In genomic region chr14:99753225-99754140, GRCh38 we compare ENCODE assay signal across 14 cellular contexts. TPM values are rescaled to one million over a fixed set of nuclear protein-coding genes. Genes with fewer than 3 reads are reported as not detected.
DNase-seq lines count a peak whose midpoint lies in the region; ATAC-seq and TF ChIP-seq lines count a peak whose summit lies in the region.
"Had no signal": no experiment of that assay in that cellular context is flagged by ENCODE, and none has a peak within 500 bp of the region (broad histone marks: within the 10 kb centered on the region; RNA-seq: fewer than 3 reads in every experiment).

No MANE protein-coding gene starts in this region.

- TF ChIP-seq CTCF in AG04449 (IDR thresholded peaks at IDR 0.05; ENCODE audit: insufficient read depth, low read length, missing control alignments): peak; percentile 15
- peak; percentile 38; the same call in 1 of the 3 replicates for TF ChIP-seq CTCF in H9 (conservative IDR thresholded peaks at IDR 0.05)

- no peak overlapping the region for H2BK12ac ChIP-seq in H9 (ENCODE audit: insufficient read length, low read depth, low read length)

- H3K23ac ChIP-seq in H9 (ENCODE audit: insufficient read length, low read depth, low read length): no peak overlapping the region

- no peaks in the 10 kb centered on the region for H3K23me2 ChIP-seq in H9 (ENCODE audit: insufficient read length, low read depth, low read length, poor library complexity, severe bottlenecking)

- no peak overlapping the region for H3K4ac ChIP-seq in H9 (ENCODE audit: low read depth, low read length)

- H3K4me2 ChIP-seq in H9 (ENCODE audit: insufficient read depth, insufficient read length, low read length): no peak overlapping the region

- CTCF ChIA-PET in AG04449 (lab: Yijun Ruan, JAX): interaction anchor here (1.2 to 1.9 kb wide), 4 partner anchors 14 to 130 kb away, joined by 4 to 6 read pairs (median 6); partner anchors contain the start of gene EML1

- no peak overlapping the region for H3K9ac ChIP-seq in H9 (ENCODE audit: extremely low read depth, insufficient read length, low read length)
- H3K9ac ChIP-seq in muscle layer of colon (ENCODE audit: low read length): peak overlapping the region; percentile 36

- H2BK5ac ChIP-seq in H9 (ENCODE audit: insufficient read length, low read length): no peak overlapping the region

- no peaks in the 10 kb centered on the region for H3K79me1 ChIP-seq in H9 (ENCODE audit: insufficient read depth, low read depth, low read length, poor library complexity, severe bottlenecking)

- DNase-seq in AG04449 (ENCODE audit: low read depth, low spot score): no peak
- no peak for DNase-seq in H9
- peak; percentile 41 for DNase-seq in dermis blood vessel endothelial cell
- no peak for DNase-seq in stimulated activated naive CD4-positive, alpha-beta T cell (lab: John Stamatoyannopoulos, UW)
- DNase-seq in HT-29 (ENCODE audit: low spot score): no peak
- DNase-seq: activated CD4-positive, CD25-positive, alpha-beta regulatory T cell treated with anti-CD3 and anti-CD28 coated beads, Interleukin-2, amount 50 U/mL, for 72 hours; activated naive CD4-positive, alpha-beta T cell treated with anti-CD3 and anti-CD28 coated beads for 36 hours; COR-L47; effector memory CD4-positive, alpha-beta T cell; NCI-H1930; SIG-M5 had no signal

- no peak overlapping the region for H3T11ph ChIP-seq in H9 (ENCODE audit: low read length)

- H2BK15ac ChIP-seq in H9 (ENCODE audit: low read depth, low read length): no peak overlapping the region

- no peaks in the 10 kb centered on the region for H3K9me3 ChIP-seq in H9 (ENCODE audit: control insufficient read depth, low read depth, low read length)
- H3K9me3 ChIP-seq in muscle layer of colon (ENCODE audit: low read length): no peaks in the 10 kb centered on the region

- no peak overlapping the region for H2BK120ac ChIP-seq in H9 (ENCODE audit: low read depth, low read length, poor library complexity, severe bottlenecking)

- no peak overlapping the region for H2AK5ac ChIP-seq in H9 (ENCODE audit: insufficient read length, low read length)

- H3K4me1 ChIP-seq in H9 (ENCODE audit: insufficient read depth, low read length): peaks cover 2% of the 10 kb centered on the region; the same call in 1 of the 2 replicates
- H3K4me1 ChIP-seq in muscle layer of colon (ENCODE audit: insufficient read depth, low read length): peaks cover 88% of the 10 kb centered on the region

- no CpG with 5 or more reads among the region's 16 CpGs for WGBS in H9 (ENCODE audit: extremely low coverage, insufficient read length, low lambda C conversion rate)

- no peak overlapping the region for H3K27ac ChIP-seq in H9 (ENCODE audit: insufficient read length, low read depth, low read length)
- H3K27ac ChIP-seq in muscle layer of colon (ENCODE audit: low read depth, low read length): peak overlapping the region; percentile 49

- no peaks in the 10 kb centered on the region for H3K36me3 ChIP-seq in muscle layer of colon (ENCODE audit: insufficient read depth, low read length)

- H3K36me3 Mint-ChIP-seq in H9 (ENCODE audit: insufficient read depth in 1 of 3, low read depth in 3 of 3): no peaks in the 10 kb centered on the region

- peaks cover 19 to 21% of the 10 kb centered on the region in 2 experiments for H3K4me1 Mint-ChIP-seq in H9

- H3K27me3 ChIP-seq in H9 (ENCODE audit: insufficient read depth, low read length) (no peaks in the 10 kb centered on the region), muscle layer of colon (ENCODE audit: control insufficient read depth in 1 of 2, insufficient read depth in 2 of 2, low read length in 2 of 2) (no peaks in the 10 kb centered on the region)

- H3K9me3 Mint-ChIP-seq in H9: no peaks in the 10 kb centered on the region
- H3K9me3 Mint-ChIP-seq: activated naive CD4-positive, alpha-beta T cell treated with anti-CD3 and anti-CD28 coated beads for 36 hours had no signal

- no peak overlapping the region; the same call in 1 of the 2 replicates for H3K14ac ChIP-seq in H9 (ENCODE audit: insufficient read depth, low read length)

- H3K27me3 Mint-ChIP-seq in H9 (ENCODE audit: low read depth): peaks cover 20% of the 10 kb centered on the region

- no peak overlapping the region for H3K56ac ChIP-seq in H9 (ENCODE audit: insufficient read length, low read depth, low read length)

- no peak overlapping the region for H2BK20ac ChIP-seq in H9 (ENCODE audit: low read depth, low read length, poor library complexity, severe bottlenecking)

- H4K20me1 ChIP-seq in H9 (ENCODE audit: control insufficient read depth, insufficient read depth, insufficient read length): no peaks in the 10 kb centered on the region

- POLR2A ChIA-PET in AG04449 (lab: Yijun Ruan, JAX): interaction anchor here (1.3 kb wide), 2 partner anchors 9 to 40 kb away, joined by 3 to 4 read pairs; partner anchors contain the start of gene EML1

- H4K91ac ChIP-seq in H9 (ENCODE audit: insufficient read length, low read depth, low read length): no peak overlapping the region

- ATAC-seq in GM18502 (IDR thresholded peaks at IDR 0.05; ENCODE audit: poor library complexity, unreplicated experiment): no peak
- no peak for ATAC-seq in GM18873 (IDR thresholded peaks at IDR 0.05; ENCODE audit: low FRiP score, unreplicated experiment)

- no peak overlapping the region for H3K18ac ChIP-seq in H9 (ENCODE audit: insufficient read length, low read depth, low read length)

- H3K27ac Mint-ChIP-seq in H9: peak overlapping the region in 2 of 3 experiments; percentile 45 to 47; a peak in 2 of 7 replicates
- H3K27ac Mint-ChIP-seq: activated naive CD4-positive, alpha-beta T cell treated with anti-CD3 and anti-CD28 coated beads for 36 hours had no signal

- H2AFZ ChIP-seq in H9 (ENCODE audit: low read length): no peak overlapping the region

- no peak overlapping the region for H3K4me3 Mint-ChIP-seq in H9
- H3K4me3 Mint-ChIP-seq: activated naive CD4-positive, alpha-beta T cell treated with anti-CD3 and anti-CD28 coated beads for 36 hours had no signal

- no peak overlapping the region for H4K8ac ChIP-seq in H9 (replicated peaks; ENCODE audit: insufficient read length, low read depth, low read length)

- H4K5ac ChIP-seq in H9 (ENCODE audit: insufficient read length, low read depth, low read length): no peak overlapping the region

- H3K79me2 ChIP-seq in H9 (ENCODE audit: insufficient read depth, low read length): no peaks in the 10 kb centered on the region

- H3K4me3 ChIP-seq in AG04449 (ENCODE audit: low read depth, low read length) (no peak overlapping the region), muscle layer of colon (ENCODE audit: low read depth in 1 of 2, low read length in 2 of 2) (no peak overlapping the region)

RNA-seq across cellular contexts. Expression of gene EML1, which starts 39.7 kb away (rescaled TPM):
- 16.7 and 19.0 TPM in 2 replicates for total RNA-seq in H9 (2021)
- 45.8 and 47.1 TPM in 2 replicates for total RNA-seq in dermis blood vessel endothelial cell
- not detected in 2 replicates for total RNA-seq in HT-29 (2014; rRNA removed; shearing (Covaris generic))

Comparison
In these comparisons a context has a peak if more than half of its experiments do, and no peak if none do; other contexts are left out.
1. RNA of gene EML1, which starts 39.7 kb away (total RNA-seq): 45.8 to 47.1 TPM in dermis blood vessel endothelial cell and 16.7 to 19.0 TPM in H9; not detected in HT-29; every median in the first group is over 10 times any median in the second.